In genomic region chr14:89753828-89754439, GRCh38 we compare ENCODE assay signal across 22 cellular contexts.
"Had no signal": no experiment of that assay in that cellular context is flagged by ENCODE, and none has a peak within 500 bp of the region (broad histone marks: within the 10 kb centered on the region; RNA-seq: fewer than 3 reads in every experiment).

No MANE protein-coding gene starts in this region.

- DNase-seq: effector CD8-positive, alpha-beta T cell; endodermal cell; foreskin keratinocyte; heart left ventricle; kidney; naive B cell; right lobe of liver; small intestine; stimulated activated CD4-positive, alpha-beta T cell treated with anti-CD3 and anti-CD28 coated beads, Interleukin-15, amount 100 ng/mL, for 24 hours; stimulated activated CD4-positive, alpha-beta T cell treated with anti-CD3 and anti-CD28 coated beads, Interleukin-2, amount 100 ng/mL, for 48 hours; stimulated activated naive CD4-positive, alpha-beta T cell; stimulated activated naive CD8-positive, alpha-beta T cell treated with anti-CD3 and anti-CD28 coated beads, Interleukin-15, amount 100 ng/mL, for 72 hours; transverse colon; upper lobe of right lung; uterus had no signal

- H3K36me3 Mint-ChIP-seq: naive B cell had no signal

- ATAC-seq: foreskin keratinocyte; gastroesophageal sphincter; heart left ventricle; left lobe of liver; natural killer cell treated with Interleukin-12 subunit alpha and Interleukin-12 subunit beta and Interleukin-15 and Interleukin-18, amount 100 ng/mL, for 72 hours; right lobe of liver; stimulated activated naive CD8-positive, alpha-beta T cell treated with anti-CD3 and anti-CD28 coated beads, Interleukin-15, amount 100 ng/mL, for 72 hours; upper lobe of right lung had no signal

- H3K4me1 Mint-ChIP-seq: endodermal cell had no signal

- H3K4me3 Mint-ChIP-seq: dendritic cell treated with granulocyte-macrophage colony-stimulating factor and Interleukin-4, amounts not matched to agents 40 ng/mL and 50 ng/mL, for 4 days; endodermal cell; memory B cell; naive B cell; natural killer cell treated with Interleukin-12 subunit alpha and Interleukin-12 subunit beta and Interleukin-15 and Interleukin-18, amount 100 ng/mL, for 72 hours; neural crest cell; stimulated activated naive CD8-positive, alpha-beta T cell treated with anti-CD3 and anti-CD28 coated beads, Interleukin-15, amount 100 ng/mL, for 72 hours had no signal

- H3K27me3 Mint-ChIP-seq: dendritic cell treated with granulocyte-macrophage colony-stimulating factor and Interleukin-4, amounts not matched to agents 40 ng/mL and 50 ng/mL, for 4 days; memory B cell; naive B cell; natural killer cell treated with Interleukin-12 subunit alpha and Interleukin-12 subunit beta and Interleukin-15 and Interleukin-18, amount 100 ng/mL, for 72 hours; progenitor cell of endocrine pancreas; stimulated activated naive CD8-positive, alpha-beta T cell treated with anti-CD3 and anti-CD28 coated beads, Interleukin-15, amount 100 ng/mL, for 72 hours had no signal

- H3K27ac Mint-ChIP-seq: dendritic cell treated with granulocyte-macrophage colony-stimulating factor and Interleukin-4, amounts not matched to agents 40 ng/mL and 50 ng/mL, for 4 days; endodermal cell; memory B cell; naive B cell; natural killer cell treated with Interleukin-12 subunit alpha and Interleukin-12 subunit beta and Interleukin-15 and Interleukin-18, amount 100 ng/mL, for 72 hours; progenitor cell of endocrine pancreas had no signal
